ENCODE assay signal across 18 cellular contexts in the genomic region with DNA sequence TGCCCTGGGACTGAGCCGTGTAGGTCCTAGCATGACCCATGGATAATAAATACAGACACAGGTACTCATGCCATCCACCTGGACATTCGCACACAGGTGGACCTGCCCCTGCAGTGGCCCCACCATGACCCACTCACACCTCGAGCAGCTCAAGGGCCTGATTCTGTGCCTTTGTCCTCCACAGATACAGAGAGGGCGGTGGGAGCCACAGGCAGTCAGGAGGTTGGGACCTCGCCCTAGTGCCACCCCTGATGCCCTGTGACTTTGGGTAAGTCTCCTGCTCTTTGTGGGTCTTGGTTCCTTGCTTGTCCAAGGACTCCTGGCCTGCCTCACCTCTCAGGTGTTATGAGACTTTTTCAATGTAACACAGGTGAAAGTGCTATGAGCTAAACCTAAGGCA. TPM values are rescaled to one million over a fixed set of nuclear protein-coding genes. Genes with fewer than 3 reads are reported as not detected.
A peak's percentile ranks its signal among the peaks of the same experiment; 100 is the strongest.
DNase-seq lines count a peak whose midpoint lies in the region; ATAC-seq and TF ChIP-seq lines count a peak whose summit lies in the region.
"Had no signal": no experiment of that assay in that cellular context is flagged by ENCODE, and none has a peak within 500 bp of the region (broad histone marks: within the 10 kb centered on the region; RNA-seq: fewer than 3 reads in every experiment).

No MANE protein-coding gene starts in this region.

- H3K4me3 ChIP-seq in Peyer's patch (no peak overlapping the region), lower lobe of right lung (no peak overlapping the region), rectal smooth muscle tissue (ENCODE audit: low read length) (no peak overlapping the region), upper lobe of left lung (no peak overlapping the region)
- no peak overlapping the region for H3K4me3 ChIP-seq in CD8-positive, alpha-beta memory T cell (ENCODE audit: low read length)
- H3K4me3 ChIP-seq: GM23338 had no signal

- H3K4me3 Mint-ChIP-seq in CD8-positive, alpha-beta memory T cell: no peak overlapping the region
- H3K4me3 Mint-ChIP-seq: CD14-positive monocyte; CD8-positive, alpha-beta T cell; GM23338 had no signal

- H3K4me1 Mint-ChIP-seq in CD8-positive, alpha-beta memory T cell: no peaks in the 10 kb centered on the region
- H3K4me1 Mint-ChIP-seq: CD14-positive monocyte had no signal

- POLR2A ChIA-PET in CD8-positive, alpha-beta memory T cell (lab: Charles Lee): no interaction called here

- H3K4me1 ChIP-seq in Peyer's patch (no peaks in the 10 kb centered on the region), lower lobe of right lung (peaks cover 4% of the 10 kb centered on the region), rectal smooth muscle tissue (ENCODE audit: control insufficient read depth, insufficient read depth, low read length) (peaks cover 12% of the 10 kb centered on the region), upper lobe of left lung (peaks cover 0 to 29% (median 16%) of the 10 kb centered on the region in 4 donors)
- no peaks in the 10 kb centered on the region for H3K4me1 ChIP-seq in CD8-positive, alpha-beta memory T cell (ENCODE audit: insufficient read depth, low read length)
- H3K4me1 ChIP-seq: BE2C, Caco-2 had no signal

- H3K9ac ChIP-seq in rectal smooth muscle tissue (ENCODE audit: low read length): no peak overlapping the region

- no peak overlapping the region for H3K27ac ChIP-seq in Peyer's patch
- peak overlapping the region; percentile 50 for H3K27ac ChIP-seq in lower lobe of right lung
- peak overlapping the region; percentile 40 for H3K27ac ChIP-seq in rectal smooth muscle tissue (ENCODE audit: low read depth, low read length)
- peak overlapping the region; percentile 24 to 86 (median 62) for H3K27ac ChIP-seq in upper lobe of left lung
- H3K27ac ChIP-seq in CD8-positive, alpha-beta memory T cell (ENCODE audit: low read depth, low read length): no peak overlapping the region
- H3K27ac ChIP-seq: HL-60 had no signal

- DNase-seq in Peyer's patch (peak in 2 of 3 donors; percentile 24 to 34), lower lobe of right lung (no peak), upper lobe of left lung (peak in 1 of 2 donors; percentile 10), SIG-M5 treated with dmso at 0.1 percent for 504 hours (lab: John Stamatoyannopoulos, UW; ENCODE audit: unreplicated experiment) (no peak)
- DNase-seq in CD8-positive, alpha-beta memory T cell: no peak
- DNase-seq: ACHN; BE2C; CD8-positive, alpha-beta T cell; DND-41; GDM1; H7 had no signal

- H3K27ac Mint-ChIP-seq in CD8-positive, alpha-beta memory T cell: no peak overlapping the region
- H3K27ac Mint-ChIP-seq: CD14-positive monocyte; CD8-positive, alpha-beta T cell; GM23338 had no signal

- H3K9me3 ChIP-seq in Peyer's patch (no peaks in the 10 kb centered on the region), lower lobe of right lung (no peaks in the 10 kb centered on the region), upper lobe of left lung (no peaks in the 10 kb centered on the region)
- H3K9me3 ChIP-seq in CD8-positive, alpha-beta memory T cell (ENCODE audit: low read length): no peaks in the 10 kb centered on the region
- H3K9me3 ChIP-seq: BE2C, Caco-2 had no signal

- no peaks in the 10 kb centered on the region for H3K36me3 Mint-ChIP-seq in CD8-positive, alpha-beta memory T cell
- H3K36me3 Mint-ChIP-seq: CD14-positive monocyte; CD8-positive, alpha-beta T cell had no signal

- ATAC-seq in lower lobe of right lung (no peak), upper lobe of left lung (ENCODE audit: low FRiP score in 2 of 2) (peak in 1 of 2 donors; percentile 4), GM18867 (IDR thresholded peaks at IDR 0.05; ENCODE audit: unreplicated experiment) (no peak)
- ATAC-seq: CD8-positive, alpha-beta T cell had no signal

- WGBS in upper lobe of left lung, 2 donors: 74 to 79% methylated on average over 3 to 5 of the region's 5 CpGs

- no peaks in the 10 kb centered on the region for H3K36me3 ChIP-seq in Peyer's patch
- no peaks in the 10 kb centered on the region for H3K36me3 ChIP-seq in lower lobe of right lung
- no peaks in the 10 kb centered on the region for H3K36me3 ChIP-seq in rectal smooth muscle tissue (ENCODE audit: control insufficient read depth, insufficient read depth, low read length)
- no peaks in the 10 kb centered on the region for H3K36me3 ChIP-seq in upper lobe of left lung
- H3K36me3 ChIP-seq in CD8-positive, alpha-beta memory T cell (ENCODE audit: insufficient read depth, low read length): no peaks in the 10 kb centered on the region
- H3K36me3 ChIP-seq: BE2C had no signal

- H3K27me3 ChIP-seq in Peyer's patch (no peaks in the 10 kb centered on the region), lower lobe of right lung (ENCODE audit: low read depth) (no peaks in the 10 kb centered on the region), rectal smooth muscle tissue (ENCODE audit: control insufficient read depth, insufficient read depth, low read length) (no peaks in the 10 kb centered on the region), upper lobe of left lung (no peaks in the 10 kb centered on the region)
- H3K27me3 ChIP-seq in CD8-positive, alpha-beta memory T cell (ENCODE audit: insufficient read depth, low read length, poor library complexity, severe bottlenecking): no peaks in the 10 kb centered on the region

- CTCF ChIA-PET in CD8-positive, alpha-beta memory T cell (lab: Charles Lee): no interaction called here

- TF ChIP-seq CTCF in Peyer's patch (IDR thresholded peaks at IDR 0.05): no peak
- no peak for TF ChIP-seq CTCF in lower lobe of right lung (IDR thresholded peaks at IDR 0.05)
- no peak for TF ChIP-seq CTCF in upper lobe of left lung (IDR thresholded peaks at IDR 0.05)

- peaks cover 7 to 31% of the 10 kb centered on the region in 2 donors for H3K27me3 Mint-ChIP-seq in CD8-positive, alpha-beta memory T cell

- TF ChIP-seq POLR2A in Peyer's patch (IDR thresholded peaks at IDR 0.05) (no peak), upper lobe of left lung (IDR thresholded peaks at IDR 0.05) (no peak)

- no peak for TF ChIP-seq EP300 in upper lobe of left lung (IDR thresholded peaks at IDR 0.05)

- peaks cover 0 to 4% (median 3%) of the 10 kb centered on the region in 5 donors for H3K9me3 Mint-ChIP-seq in CD8-positive, alpha-beta memory T cell
- H3K9me3 Mint-ChIP-seq: CD14-positive monocyte, GM23338 had no signal

- intact Hi-C loops in lower lobe of right lung (cut with DNase I): no loop called here

RNA-seq across cellular contexts. Expression of a gene that starts 42.9 kb away (rescaled TPM):
- total RNA-seq in Peyer's patch: not detected
- not detected for total RNA-seq in lower lobe of right lung
- not detected for total RNA-seq in upper lobe of left lung
- not detected for total RNA-seq in CD8-positive, alpha-beta memory T cell
- not detected for polyA plus RNA-seq in CD8-positive, alpha-beta memory T cell
- total RNA-seq: A172; Caco-2; CD8-positive, alpha-beta T cell; GM23338; H7 had no signal
- polyA plus RNA-seq: CD14-positive monocyte, GM23338 had no signal

Comparison
In these comparisons a context has a peak if more than half of its experiments do, and no peak if none do; other contexts are left out.
1. DNase-seq: peak in Peyer's patch (2 of 3); none in lower lobe of right lung (single experiment), CD8-positive, alpha-beta memory T cell (0 of 5) and SIG-M5 treated with dmso at 0.1 percent for 504 hours (single experiment).
2. H3K27ac ChIP-seq: peak in lower lobe of right lung (single experiment), rectal smooth muscle tissue (single experiment) and upper lobe of left lung (4 of 4); none in Peyer's patch (0 of 4) and CD8-positive, alpha-beta memory T cell (single experiment).